11 cellular contexts compared by ENCODE assay signal in the genomic region with DNA sequence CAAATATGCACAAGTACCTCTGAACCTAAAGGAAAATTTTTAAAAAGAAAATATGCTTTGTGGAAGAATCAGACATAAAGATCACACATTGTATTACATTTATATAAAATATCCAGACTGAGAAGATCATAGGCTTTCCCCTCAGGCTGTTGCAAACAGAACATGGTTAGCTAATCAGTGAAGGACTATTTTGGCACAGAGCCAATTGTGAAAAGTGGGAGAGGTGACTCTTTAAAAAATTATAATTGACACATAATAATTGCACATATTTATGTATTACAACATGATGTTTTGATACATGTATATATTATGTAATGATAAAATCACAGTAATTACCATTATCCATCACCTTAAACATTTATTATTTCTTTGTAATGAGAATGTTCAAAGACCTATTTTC. TPM values are rescaled to one million over a fixed set of nuclear protein-coding genes. Genes with fewer than 3 reads are reported as not detected.
"Had no signal": no experiment of that assay in that cellular context is flagged by ENCODE, and none has a peak within 500 bp of the region (broad histone marks: within the 10 kb centered on the region; RNA-seq: fewer than 3 reads in every experiment).

No MANE protein-coding gene starts in this region.

- H3K27ac ChIP-seq: GM23248 had no signal

- ATAC-seq: GM23338, HCT116 had no signal

- H3K4me1 Mint-ChIP-seq: GM23338, H9 had no signal

- FAIRE-seq: H1, H54 had no signal

- H3K4me2 ChIP-seq: GM23338 had no signal

- H3K36me3 ChIP-seq: HAP-1 had no signal

- H3K9ac ChIP-seq: GM23248 had no signal

- H2AFZ ChIP-seq: GM23248, GM23338 had no signal

- H3K4me1 ChIP-seq: HAP-1 had no signal

- H3K9me3 Mint-ChIP-seq: HFFc6 had no signal

- H3K4me3 Mint-ChIP-seq: GM23338, H9, HFFc6 had no signal

- H3K27ac Mint-ChIP-seq: GM23338, H9, HFFc6 had no signal

- DNase-seq: GM23248, GOT3, H7, H9, HCEC 1CT, HFFc6 had no signal

- H3K4me3 ChIP-seq: GM23248, GM23338, HAP-1 had no signal

- H3K9me3 ChIP-seq: HAP-1 had no signal

RNA-seq across cellular contexts. Expression of a gene that starts 44.1 kb away (rescaled TPM):
- total RNA-seq: GM23248, GM23338, H1, H7, H9, HFFc6 had no signal
- polyA plus RNA-seq: GM23248, GM23338, H1 had no signal
